In genomic region chr5:65482280-65482726, GRCh38 we compare ENCODE assay signal across 8 cellular contexts. TPM values are rescaled to one million over a fixed set of nuclear protein-coding genes. Genes with fewer than 3 reads are reported as not detected.
A peak's percentile ranks its signal among the peaks of the same experiment; 100 is the strongest.
DNase-seq lines count a peak whose midpoint lies in the region; ATAC-seq, FAIRE-seq and TF ChIP-seq lines count a peak whose summit lies in the region.

No MANE protein-coding gene starts in this region.

- H3K27me3 ChIP-seq in KMS-11 (ENCODE audit: insufficient read depth, low read depth) (no peaks in the 10 kb centered on the region), K562 (ENCODE audit: control insufficient read depth in 2 of 2, insufficient read depth in 2 of 2, low read length in 2 of 2) (no peaks in the 10 kb centered on the region), kidney epithelial cell (ENCODE audit: control insufficient read depth, insufficient read depth, low read length) (no peaks in the 10 kb centered on the region), stomach smooth muscle (ENCODE audit: control insufficient read depth in 1 of 2, insufficient read depth in 2 of 2, low read length in 2 of 2) (no peaks in the 10 kb centered on the region)

- CTCF ChIA-PET in K562 (lab: Yijun Ruan, JAX; ENCODE audit: low intra/inter-chr PET ratio), result interaction anchor here (0.7 to 2.7 kb wide), 2 partner anchors 106 to 671 kb away, joined by 4 to 16 read pairs; no protein-coding TSS in a partner anchor

- peak; percentile 11 for ATAC-seq in K562
- no peak for ATAC-seq in GM21360 (IDR thresholded peaks at IDR 0.05; ENCODE audit: unreplicated experiment)

- H3K79me2 ChIP-seq in KMS-11 (ENCODE audit: insufficient read depth, low read depth), result no peaks in the 10 kb centered on the region
- H3K79me2 ChIP-seq in K562 (ENCODE audit: control insufficient read depth, insufficient read depth, low read length), result peaks cover 16% of the 10 kb centered on the region; the same call in 2 of the 3 replicates

- peak overlapping the region; percentile 95 for H3K4me2 ChIP-seq in KMS-11
- peak overlapping the region; percentile 87 for H3K4me2 ChIP-seq in K562 (ENCODE audit: insufficient read depth, low read length)

- peak overlapping the region; percentile 63 for H3K9ac ChIP-seq in KMS-11
- peak overlapping the region in 1 of 2 experiments; percentile 72; a peak in 2 of 4 replicates for H3K9ac ChIP-seq in K562 (ENCODE audit: insufficient read depth in 1 of 2, low read depth in 2 of 2, low read length in 2 of 2)
- H3K9ac ChIP-seq in stomach smooth muscle (ENCODE audit: low read length in 2 of 2), result peak overlapping the region; percentile 75 to 82

- no peaks in the 10 kb centered on the region for H3K9me1 ChIP-seq in K562 (ENCODE audit: control insufficient read depth, insufficient read depth, low read length)

- peak; percentile 33 for DNase-seq in NCI-H510A treated with DMSO at 0.1 percent for 48 hours (lab: John Stamatoyannopoulos, UW)
- DNase-seq in NCI-H510A (lab: John Stamatoyannopoulos, UW), result no peak
- peak in 3 of 4 experiments; percentile 12 to 16 (median 14) for DNase-seq in K562 (ENCODE audit: extremely low read depth in 1 of 4, low spot score in 3 of 4)
- no peak for DNase-seq in kidney epithelial cell (ENCODE audit: low read depth)
- no peak for DNase-seq in GM20000 (ENCODE audit: low spot score)

- TSS peak; percentile 67 for BruUV-seq in K562 (replicated peaks; lab: Mats Ljungman, UMichigan)

- no peak for TF ChIP-seq CTCF in KMS-11 (conservative IDR thresholded peaks at IDR 0.05; ENCODE audit: low read depth, low read length)
- TF ChIP-seq CTCF in K562 (IDR thresholded peaks at IDR 0.05 in 2 of 3, conservative IDR thresholded peaks at IDR 0.05 in 1 of 3; ENCODE audit: insufficient read depth in 2 of 3, low read depth in 1 of 3, low read length in 3 of 3), result no peak
- TF ChIP-seq CTCF in kidney epithelial cell (IDR thresholded peaks at IDR 0.05; ENCODE audit: insufficient read depth, low read length, poor library complexity, severe bottlenecking), result no peak
- TF ChIP-seq CTCF in GM20000 (IDR thresholded peaks at IDR 0.05; ENCODE audit: extremely low read depth, missing control alignments), result no peak

- no peak for TF ChIP-seq RAD21 in K562 (CRISPR knock-in tag; conservative IDR thresholded peaks at IDR 0.05 in 1 of 2, IDR thresholded peaks at IDR 0.05 in 1 of 2)

- H3K9me3 ChIP-seq in K562 (replicated peaks; ENCODE audit: control insufficient read depth, insufficient read depth, low read depth, low read length), result no peaks in the 10 kb centered on the region
- H3K9me3 ChIP-seq in stomach smooth muscle (ENCODE audit: control insufficient read depth in 2 of 2, low read length in 2 of 2), result no peaks in the 10 kb centered on the region

- H3K4me3 ChIP-seq in KMS-11 (IDR thresholded peaks at IDR 0.05; ENCODE audit: insufficient read depth, low read depth, low read length) (no peak overlapping the region), K562 (peak overlapping the region; percentile 50), kidney epithelial cell (ENCODE audit: low read depth, low read length) (peak overlapping the region; percentile 38), stomach smooth muscle (ENCODE audit: low read length in 2 of 2) (peak overlapping the region; percentile 79 to 100)

- H3K27ac ChIP-seq in KMS-11 (peak overlapping the region; percentile 29), K562 (ENCODE audit: extremely low read depth, low read depth, low read length) (peak overlapping the region; percentile 89), stomach smooth muscle (ENCODE audit: low read length) (peak overlapping the region; percentile 66)

- TF ChIP-seq EP300 in K562 (IDR thresholded peaks at IDR 0.05; ENCODE audit: low read length), result 0 out of 2 replicates have a peak, but pooled peaks have one; percentile 6

- POLR2A ChIA-PET in K562 (lab: Yijun Ruan, JAX), result interaction anchor here (0.6 to 1.4 kb wide), 7 partner anchors 8 to 692 kb away, joined by 3 to 6 read pairs (median 3); no protein-coding TSS in a partner anchor

- H3K4me1 ChIP-seq in KMS-11 (ENCODE audit: low read depth, poor library complexity, severe bottlenecking) (peaks cover 11% of the 10 kb centered on the region), K562 (replicated peaks in 1 of 2; ENCODE audit: control insufficient read depth in 2 of 2, insufficient read depth in 2 of 2, low read length in 2 of 2) (peaks cover 0 to 11% of the 10 kb centered on the region in 2 experiments; a peak in 1 of 5 replicates), stomach smooth muscle (ENCODE audit: control insufficient read depth, insufficient read depth, low read length) (peaks cover 10% of the 10 kb centered on the region)

- H2AFZ ChIP-seq in KMS-11 (ENCODE audit: low read depth) (peak overlapping the region; percentile 97), K562 (ENCODE audit: low read depth, low read length) (peak overlapping the region; percentile 85)

- H4K20me1 ChIP-seq in KMS-11 (ENCODE audit: insufficient read depth) (no peaks in the 10 kb centered on the region), K562 (replicated peaks; ENCODE audit: control insufficient read depth, insufficient read depth, low read length) (no peaks in the 10 kb centered on the region)

- WGBS in K562 (ENCODE audit: insufficient coverage, low coverage, missing lambda C conversion rate), result 0% methylated on average over 6 of the region's 6 CpGs

- no peak for FAIRE-seq in K562 (lab: Jason Lieb, UNC)

- H3K36me3 ChIP-seq in KMS-11 (ENCODE audit: insufficient read depth) (no peaks in the 10 kb centered on the region), K562 (ENCODE audit: control insufficient read depth, insufficient read depth, low read length) (no peaks in the 10 kb centered on the region), kidney epithelial cell (ENCODE audit: control insufficient read depth, insufficient read depth, low read length) (no peaks in the 10 kb centered on the region), stomach smooth muscle (ENCODE audit: control insufficient read depth in 2 of 2, insufficient read depth in 2 of 2, low read length in 2 of 2) (no peaks in the 10 kb centered on the region)

- intact Hi-C loops in K562 (cut with micrococcal nuclease), result loop anchor here (2.0 to 5.0 kb wide), 6 partner anchors 80 to 848 kb away; partner anchors contain the start of genes CENPK and PPWD1

- in situ Hi-C loops in K562 (cut with MboI), result loop anchor here (5.0 to 25.0 kb wide), 4 partner anchors 275 to 845 kb away; no protein-coding TSS in a partner anchor

- no peak for TF ChIP-seq POLR2A in K562 (conservative IDR thresholded peaks at IDR 0.05)

TF ChIP-seq in K562, 482 proteins besides CTCF, POLR2A, EP300 and RAD21 (continues in another document):
- TF ChIP-seq SIX5 (IDR thresholded peaks at IDR 0.05; ENCODE audit: borderline replicate concordance in 1 of 2, insufficient read depth in 1 of 2, low read depth in 1 of 2, low read length in 2 of 2), result no peak
- peak; percentile 49 for TF ChIP-seq ZNF512 (tag; IDR thresholded peaks at IDR 0.05)
- TF ChIP-seq FOXK2 (conservative IDR thresholded peaks at IDR 0.05 in 1 of 2, IDR thresholded peaks at IDR 0.05 in 1 of 2; ENCODE audit: low read depth in 2 of 2), result peak in 1 of 2 experiments; percentile 47; a peak in 1 of 4 replicates
- TF ChIP-seq, protein P1, sequence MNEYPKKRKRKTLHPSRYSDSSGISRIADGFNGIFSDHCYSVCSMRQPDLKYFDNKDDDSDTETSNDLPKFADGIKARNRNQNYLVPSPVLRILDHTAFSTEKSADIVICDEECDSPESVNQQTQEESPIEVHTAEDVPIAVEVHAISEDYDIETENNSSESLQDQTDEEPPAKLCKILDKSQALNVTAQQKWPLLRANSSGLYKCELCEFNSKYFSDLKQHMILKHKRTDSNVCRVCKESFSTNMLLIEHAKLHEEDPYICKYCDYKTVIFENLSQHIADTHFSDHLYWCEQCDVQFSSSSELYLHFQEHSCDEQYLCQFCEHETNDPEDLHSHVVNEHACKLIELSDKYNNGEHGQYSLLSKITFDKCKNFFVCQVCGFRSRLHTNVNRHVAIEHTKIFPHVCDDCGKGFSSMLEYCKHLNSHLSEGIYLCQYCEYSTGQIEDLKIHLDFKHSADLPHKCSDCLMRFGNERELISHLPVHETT (CRISPR knock-in tag; conservative IDR thresholded peaks at IDR 0.05 in 1 of 2, IDR thresholded peaks at IDR 0.05 in 1 of 2), result 0 out of 4 replicates have a peak, but pooled peaks of 1 of the 2 experiments have one; percentile 35
- no peak for TF ChIP-seq NR2C1 (IDR thresholded peaks at IDR 0.05)
- TF ChIP-seq NR2C1 (tag; IDR thresholded peaks at IDR 0.05), result no peak

RNA-seq across cellular contexts. Expression of gene ADAMTS6, which starts 0.6 kb away (rescaled TPM):
- total RNA-seq in K562 (2011; cell fraction: chromatin; rRNA removed; ENCODE audit: low replicate concordance), result 7.3 and 24.3 TPM in 2 replicates
- 3.5 and 6.2 TPM in 2 replicates for total RNA-seq in K562 (2011; cell fraction: nucleolus; rRNA removed)
- total RNA-seq in K562 (2011; cell fraction: nucleoplasm; rRNA removed), result 8.1 and 8.3 TPM in 2 replicates
- total RNA-seq in K562 (2014; rRNA removed), result 1.5 and 1.6 TPM in 2 replicates
- 5.3 TPM in 2 replicates for total RNA-seq in K562 (2014; rRNA removed; fragmentation: Illumina TruSeq; extraction: Trizol)
- total RNA-seq in K562 (2015; rRNA removed; fragmentation: Illumina TruSeq; extraction: Trizol), result 4.5 and 4.9 TPM in 2 replicates
- 3.1 TPM in 2 replicates for total RNA-seq in K562 (2021)
- polyA plus RNA-seq in K562 (2011; rRNA removed), result 2.1 and 3.4 TPM in 2 replicates
- 0.82 and 1.3 TPM in 2 replicates for polyA plus RNA-seq in K562 (2011; cell fraction: cytosol; rRNA removed)
- 6.1 and 7.5 TPM in 2 replicates for polyA plus RNA-seq in K562 (2011; cell fraction: nucleus; rRNA removed)
- polyA plus RNA-seq in K562 (2012), result 0.99 and 1.1 TPM in 2 replicates
- polyA plus RNA-seq in K562 (2014; fragmentation: Illumina TruSeq; extraction: Trizol), result 1.5 and 1.6 TPM in 2 replicates
- under 1 TPM; 0.57 to 0.59 TPM for polyA plus RNA-seq in K562 (2014; fragmentation: Nextera tagmentation; extraction: Ambion mirVana)
- polyA plus RNA-seq in K562 (2014; rRNA removed), result 1.0 and 1.8 TPM in 2 replicates
- polyA minus RNA-seq in K562 (2011; rRNA and poly(A)+ RNA removed), result 22.8 and 31.2 TPM in 2 replicates
- 5.0 and 8.8 TPM in 2 replicates for polyA minus RNA-seq in K562 (2011; cell fraction: cytosol; rRNA and poly(A)+ RNA removed)
- 9.3 and 15.1 TPM in 2 replicates for polyA minus RNA-seq in K562 (2011; cell fraction: nucleus; rRNA and poly(A)+ RNA removed)
- 15.3 and 16.2 TPM in 2 replicates for total RNA-seq in kidney epithelial cell

Comparison
In these comparisons a context has a peak if more than half of its experiments do, and no peak if none do; other contexts are left out.
1. DNase-seq: peak in NCI-H510A treated with DMSO at 0.1 percent for 48 hours (single experiment) and K562 (3 of 4); none in NCI-H510A (single experiment), kidney epithelial cell (single experiment) and GM20000 (single experiment).
2. H3K27ac ChIP-seq: peak in every context shown above with its lines; median percentile 89 in K562; 66 in stomach smooth muscle; 29 in KMS-11.